ENCODE assay signal across 8 cellular contexts in the genomic region with DNA sequence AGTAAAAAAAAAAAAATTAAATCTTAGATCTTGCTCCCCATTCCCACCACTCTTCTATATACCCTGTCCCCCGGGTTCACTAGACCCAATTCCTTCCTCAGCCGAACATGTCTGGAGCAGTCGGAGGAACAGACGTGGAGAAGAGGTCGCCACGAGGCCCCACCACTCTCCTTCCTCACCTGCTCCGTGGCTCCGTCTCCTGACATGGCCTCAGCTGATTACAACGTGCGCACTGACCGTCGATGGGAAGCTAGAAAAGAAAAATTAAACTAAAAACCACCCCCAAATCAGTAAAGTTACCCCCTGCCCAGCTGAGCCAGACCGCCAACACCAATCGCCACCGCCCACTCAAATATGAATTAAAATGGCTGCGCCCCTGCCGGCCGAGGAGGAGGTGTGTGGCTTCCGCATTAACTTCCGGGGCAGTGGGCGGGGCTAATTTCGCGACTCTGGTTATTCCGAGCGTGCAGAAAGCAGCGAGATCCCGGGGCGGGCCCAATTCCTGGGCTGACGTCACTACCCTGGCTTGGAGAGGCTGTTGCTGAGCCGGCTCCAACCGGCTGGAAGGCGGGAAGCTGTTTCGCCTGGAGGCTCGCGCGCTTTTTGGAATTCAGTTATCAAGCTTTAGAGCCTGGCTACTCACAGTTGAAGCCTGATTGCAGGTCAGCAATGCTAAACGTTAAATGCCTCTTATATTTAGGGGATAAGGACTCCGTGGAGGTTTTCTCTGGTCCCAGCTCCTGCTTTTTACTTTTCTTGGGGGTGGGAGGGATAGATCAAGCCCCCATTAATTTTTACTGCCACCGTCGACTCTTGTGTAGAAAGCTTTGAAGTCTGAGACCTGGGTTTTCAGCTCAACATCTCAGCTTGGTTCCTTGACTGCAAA. TPM values are rescaled to one million over a fixed set of nuclear protein-coding genes. Genes with fewer than 3 reads are reported as not detected.
DNase-seq lines count a peak whose midpoint lies in the region; ATAC-seq and TF ChIP-seq lines count a peak whose summit lies in the region.

A gene (minus strand): TSS at position 361 of the 886 bp plus-strand sequence. CDS start 155 bp downstream, at position 206.

- H3K4me3 Mint-ChIP-seq in activated naive CD8-positive, alpha-beta T cell: peak within 1 kb of the TSS; percentile 100

- H3K9me3 Mint-ChIP-seq in activated naive CD8-positive, alpha-beta T cell (ENCODE audit: low read depth): no peaks in the 10 kb centered on the region

- peak within 1 kb of the TSS; percentile 100 for H3K27ac Mint-ChIP-seq in activated naive CD8-positive, alpha-beta T cell

- H3K27ac ChIP-seq in temporal lobe (ENCODE audit: low read depth, low read length): peak within 1 kb of the TSS; percentile 51

- ATAC-seq in HG02623 (IDR thresholded peaks at IDR 0.05; ENCODE audit: unreplicated experiment): peak; percentile 86

- peaks cover 6% of the 10 kb centered on the region for H3K36me3 Mint-ChIP-seq in activated naive CD8-positive, alpha-beta T cell

- H3K4me1 Mint-ChIP-seq in activated naive CD8-positive, alpha-beta T cell (ENCODE audit: low read depth): peaks cover 45% of the 10 kb centered on the region

- peak; percentile 67 for TF ChIP-seq POLR2A in GM10847 (IDR thresholded peaks at IDR 0.05; ENCODE audit: extremely low read depth, insufficient read length)

- H3K27me3 Mint-ChIP-seq in activated naive CD8-positive, alpha-beta T cell: no peaks in the 10 kb centered on the region

- DNase-seq in NCI-H1105 (lab: John Stamatoyannopoulos, UW) (peak; percentile 99), SKM-1 treated with dmso at 0.1 percent for 144 hours (lab: John Stamatoyannopoulos, UW; ENCODE audit: unreplicated experiment) (peak; percentile 94), glomerular endothelial cell (ENCODE audit: extremely low read depth, low read depth, low spot score) (peak; percentile 93), occipital lobe (lab: John Stamatoyannopoulos, UW) (peak; percentile 99)

RNA-seq across cellular contexts. Expression of the gene that starts here (rescaled TPM):
- 24.4 and 26.3 TPM in 2 replicates for total RNA-seq in glomerular endothelial cell
- total RNA-seq in occipital lobe: 75.3 TPM
- total RNA-seq in temporal lobe: 42.8 TPM

Comparison
In these comparisons a context has a peak if more than half of its experiments do, and no peak if none do; other contexts are left out.
1. Peak in every context shown above with its lines: DNase-seq, ATAC-seq and H3K27ac ChIP-seq.